In genomic region chr20:36439731-36440072, GRCh38 we compare ENCODE assay signal across 19 cellular contexts.
DNase-seq lines count a peak whose midpoint lies in the region; ATAC-seq, FAIRE-seq and TF ChIP-seq lines count a peak whose summit lies in the region.
"Had no signal": no experiment of that assay in that cellular context is flagged by ENCODE, and none has a peak within 500 bp of the region (broad histone marks: within the 10 kb centered on the region; RNA-seq: fewer than 3 reads in every experiment).

No MANE protein-coding gene starts in this region.

- BruUV-seq in GM12878 (replicated peaks; lab: Mats Ljungman, UMichigan) = no TSS peak

- RAD21 ChIA-PET in GM12878 (lab: Charles Lee; ENCODE audit: unreplicated experiment) = interaction anchor here (0.5 to 3.7 kb wide), 12 partner anchors 24 to 495 kb away, joined by 3 to 19 read pairs (median 4); no protein-coding TSS in a partner anchor

- DNase-seq in GM12878 (ENCODE audit: low read depth, low spot score) = no peak
- no peak for DNase-seq in osteocyte (ENCODE audit: extremely low spot score, unreplicated experiment)
- no peak for DNase-seq in stimulated activated CD4-positive, alpha-beta T cell treated with anti-CD3 and anti-CD28 coated beads, Interleukin-15, amount 100 ng/mL, for 24 hours
- DNase-seq in NCI-H1092 treated with DMSO at 0.1 percent for 48 hours (lab: John Stamatoyannopoulos, UW) = no peak
- DNase-seq: DMS79 treated with DMSO at 0.1 percent for 48 hours, esophagus squamous epithelium had no signal

- H3K4me1 Mint-ChIP-seq in osteocyte (ENCODE audit: unreplicated experiment) = no peaks in the 10 kb centered on the region
- H3K4me1 Mint-ChIP-seq: activated T-helper 17 cell treated with anti-CD3 and anti-CD28 coated beads, Interleukin-2, amount 50 U/mL, for 72 hours had no signal

- H3F3A ChIP-seq in DOHH2 (ENCODE audit: control insufficient read depth, insufficient read depth) = no peaks in the 10 kb centered on the region

- no peak for TF ChIP-seq POLR2A in GM12878 (IDR thresholded peaks at IDR 0.05; ENCODE audit: low read depth, low read length)

- H4K20me1 ChIP-seq in DOHH2 (ENCODE audit: control insufficient read depth, insufficient read depth, low read depth, low read length) (no peaks in the 10 kb centered on the region), GM12878 (ENCODE audit: control insufficient read depth, insufficient read depth) (no peaks in the 10 kb centered on the region)

- H3K4me3 ChIP-seq in DOHH2 (ENCODE audit: low read length) (no peak overlapping the region), GM12878 (no peak overlapping the region)
- H3K4me3 ChIP-seq: adrenal gland, body of pancreas, esophagus squamous epithelium, SK-N-MC, upper lobe of right lung had no signal

- no peak overlapping the region for H3K4me3 Mint-ChIP-seq in osteocyte (ENCODE audit: unreplicated experiment)
- H3K4me3 Mint-ChIP-seq: activated naive CD4-positive, alpha-beta T cell treated with anti-CD3 and anti-CD28 coated beads, Interleukin-2, amount 10 ng/mL, durations not matched to agents 7 days and 5 days; activated T-helper 17 cell treated with anti-CD3 and anti-CD28 coated beads, Interleukin-2, amount 50 U/mL, for 72 hours; central memory CD8-positive, alpha-beta T cell; stimulated activated memory B cell treated with anti-CD40 and anti-IgM and Interleukin-4, amounts not matched to agents 10 μg/mL and 1 μg/mL and 100 μg/mL, for 72 hours had no signal

- TF ChIP-seq EP300 in GM12878 (IDR thresholded peaks at IDR 0.05; ENCODE audit: borderline replicate concordance in 1 of 2, control insufficient read depth in 1 of 2, low read depth in 2 of 2, low read length in 2 of 2) = no peak

- H3K27ac Mint-ChIP-seq in osteocyte (ENCODE audit: unreplicated experiment) = no peak overlapping the region
- H3K27ac Mint-ChIP-seq: activated naive CD4-positive, alpha-beta T cell treated with anti-CD3 and anti-CD28 coated beads, Interleukin-2, amount 10 ng/mL, durations not matched to agents 7 days and 5 days; activated T-helper 17 cell treated with anti-CD3 and anti-CD28 coated beads, Interleukin-2, amount 50 U/mL, for 72 hours; stimulated activated memory B cell treated with anti-CD40 and anti-IgM and Interleukin-4, amounts not matched to agents 10 μg/mL and 1 μg/mL and 100 μg/mL, for 72 hours had no signal

- no peak for TF ChIP-seq RAD21 in GM12878 (IDR thresholded peaks at IDR 0.05; ENCODE audit: insufficient read depth, low read depth, low read length)

- H3K79me2 ChIP-seq in DOHH2 (ENCODE audit: control insufficient read depth, low read length) = no peaks in the 10 kb centered on the region
- H3K79me2 ChIP-seq in GM12878 (ENCODE audit: control insufficient read depth, insufficient read depth, low read length) = no peaks in the 10 kb centered on the region

- no peak overlapping the region for H3K9ac ChIP-seq in GM12878 (ENCODE audit: control insufficient read depth, insufficient read depth, low read length)

- FAIRE-seq in GM12878 (lab: Jason Lieb, UNC) = no peak
- FAIRE-seq: frontal cortex, kidney had no signal

- POLR2A ChIA-PET in GM12878 (lab: Charles Lee) = no interaction called here

- H3K4me1 ChIP-seq in DOHH2 (ENCODE audit: control insufficient read depth, low read length) (no peaks in the 10 kb centered on the region), GM12878 (ENCODE audit: control insufficient read depth, insufficient read depth, low read length) (no peaks in the 10 kb centered on the region)
- H3K4me1 ChIP-seq: upper lobe of right lung had no signal

- no peaks in the 10 kb centered on the region for H3K9me3 ChIP-seq in DOHH2 (ENCODE audit: control insufficient read depth, insufficient read depth, low read length)
- H3K9me3 ChIP-seq in GM12878 (replicated peaks; ENCODE audit: control insufficient read depth, insufficient read depth, low read length) = no peaks in the 10 kb centered on the region
- H3K9me3 ChIP-seq: adrenal gland, body of pancreas, esophagus squamous epithelium, upper lobe of right lung had no signal

- SMC1A ChIA-PET in GM12878 (lab: Charles Lee; ENCODE audit: uncharacterized antibody, unreplicated experiment) = interaction anchor here (0.8 to 3.1 kb wide), 8 partner anchors 27 to 445 kb away, joined by 3 to 14 read pairs (median 6); no protein-coding TSS in a partner anchor

- WGBS in GM12878 (ENCODE audit: insufficient coverage, insufficient replicate concordance, low lambda C conversion rate, missing lambda C conversion rate) = 39% methylated on average over 7 of the region's 7 CpGs

- H3K27ac ChIP-seq in DOHH2 (ENCODE audit: low read depth, low read length) = no peak overlapping the region
- H3K27ac ChIP-seq in GM12878 (ENCODE audit: control insufficient read depth, insufficient read depth) = no peak overlapping the region
- H3K27ac ChIP-seq: adrenal gland, body of pancreas, esophagus squamous epithelium, SK-N-MC, upper lobe of right lung had no signal

- CTCF ChIA-PET in GM12878 (lab: Yijun Ruan, JAX) = interaction anchor here (0.6 to 4.0 kb wide), 32 partner anchors 8 to 637 kb away, joined by 3 to 45 read pairs (median 5); partner anchors contain the start of gene DSN1

- peaks cover 10% of the 10 kb centered on the region for H3K27me3 Mint-ChIP-seq in osteocyte (ENCODE audit: unreplicated experiment)

- intact Hi-C loops in GM12878 (cut with micrococcal nuclease; ENCODE audit: unreplicated experiment) = loop anchor here (1.0 to 5.0 kb wide), 5 partner anchors 167 to 447 kb away; no protein-coding TSS in a partner anchor

- H3K9me3 Mint-ChIP-seq in osteocyte (ENCODE audit: unreplicated experiment) = no peaks in the 10 kb centered on the region
- H3K9me3 Mint-ChIP-seq: activated naive CD4-positive, alpha-beta T cell treated with anti-CD3 and anti-CD28 coated beads, Interleukin-2, amount 10 ng/mL, durations not matched to agents 7 days and 5 days; activated T-helper 17 cell treated with anti-CD3 and anti-CD28 coated beads, Interleukin-2, amount 50 U/mL, for 72 hours; central memory CD8-positive, alpha-beta T cell; stimulated activated memory B cell treated with anti-CD40 and anti-IgM and Interleukin-4, amounts not matched to agents 10 μg/mL and 1 μg/mL and 100 μg/mL, for 72 hours had no signal

- H2AFZ ChIP-seq in GM12878 (ENCODE audit: control insufficient read depth, low read depth, low read length) = no peak overlapping the region

- peak; percentile 10; the same call in 2 of the 3 replicates for ATAC-seq in GM12878
- no peak for ATAC-seq in GM18520 (IDR thresholded peaks at IDR 0.05; ENCODE audit: unreplicated experiment)
- ATAC-seq: stimulated activated memory B cell treated with anti-CD40 and anti-IgM and Interleukin-4, amounts not matched to agents 10 μg/mL and 1 μg/mL and 100 μg/mL, for 72 hours had no signal

- TF ChIP-seq CTCF in DOHH2 (IDR thresholded peaks at IDR 0.05; ENCODE audit: low read depth, low read length, poor library complexity, severe bottlenecking) = peak; percentile 58
- peak; percentile 61 for TF ChIP-seq CTCF in LNCAP (IDR thresholded peaks at IDR 0.05)
- no peak for TF ChIP-seq CTCF in GM12878 (IDR thresholded peaks at IDR 0.05 in 2 of 3, conservative IDR thresholded peaks at IDR 0.05 in 1 of 3; ENCODE audit: control insufficient read depth in 2 of 3, extremely low read depth in 1 of 3, insufficient read depth in 1 of 3, low read depth in 3 of 3, low read length in 3 of 3)
- TF ChIP-seq CTCF in osteocyte (IDR thresholded peaks at IDR 0.05) = peak; percentile 15

- H3K4me2 ChIP-seq in DOHH2 (ENCODE audit: low read length) = no peak overlapping the region
- H3K4me2 ChIP-seq in GM12878 (ENCODE audit: control insufficient read depth, insufficient read depth) = no peak overlapping the region

- no peaks in the 10 kb centered on the region for H3K36me3 Mint-ChIP-seq in osteocyte (ENCODE audit: unreplicated experiment)
- H3K36me3 Mint-ChIP-seq: activated naive CD4-positive, alpha-beta T cell treated with anti-CD3 and anti-CD28 coated beads, Interleukin-2, amount 10 ng/mL, durations not matched to agents 7 days and 5 days; stimulated activated memory B cell treated with anti-CD40 and anti-IgM and Interleukin-4, amounts not matched to agents 10 μg/mL and 1 μg/mL and 100 μg/mL, for 72 hours had no signal

- in situ Hi-C loops in GM12878 (cut with MboI) = loop anchor here (5.0 to 25.0 kb wide), 2 partner anchors 237 to 452 kb away; no protein-coding TSS in a partner anchor

- H3K9me2 ChIP-seq in DOHH2 (replicated peaks; ENCODE audit: control insufficient read depth, low read length) = no peaks in the 10 kb centered on the region

- no peaks in the 10 kb centered on the region for H3K27me3 ChIP-seq in DOHH2 (ENCODE audit: control insufficient read depth, low read length)
- H3K27me3 ChIP-seq in GM12878 (replicated peaks in 1 of 2; ENCODE audit: control insufficient read depth in 2 of 2, insufficient read depth in 2 of 2, low read length in 1 of 2) = no peaks in the 10 kb centered on the region
- H3K27me3 ChIP-seq: adrenal gland, body of pancreas, upper lobe of right lung had no signal

- H3K36me3 ChIP-seq in DOHH2 (ENCODE audit: control insufficient read depth, low read length) (no peaks in the 10 kb centered on the region), GM12878 (ENCODE audit: control insufficient read depth in 2 of 2, insufficient read depth in 2 of 2, low read length in 1 of 2) (no peaks in the 10 kb centered on the region)
- H3K36me3 ChIP-seq: adrenal gland, esophagus squamous epithelium, upper lobe of right lung had no signal

Comparison
In these comparisons a context has a peak if more than half of its experiments do, and no peak if none do; other contexts are left out.
1. CTCF ChIP-seq: peak in DOHH2 (single experiment), LNCAP (single experiment) and osteocyte (single experiment); none in GM12878 (0 of 3).